ENCODE assay signal across 26 cellular contexts in genomic region chr7:20275637-20276036, GRCh38. TPM values are rescaled to one million over a fixed set of nuclear protein-coding genes. Genes with fewer than 3 reads are reported as not detected.
DNase-seq lines count a peak whose midpoint lies in the region; ATAC-seq and TF ChIP-seq lines count a peak whose summit lies in the region.
"Had no signal": no experiment of that assay in that cellular context is flagged by ENCODE, and none has a peak within 500 bp of the region (broad histone marks: within the 10 kb centered on the region; RNA-seq: fewer than 3 reads in every experiment).

No MANE protein-coding gene starts in this region.

- no peak for TF ChIP-seq POLR2A in sigmoid colon (IDR thresholded peaks at IDR 0.05)

- H3K27me3 ChIP-seq in sigmoid colon: no peaks in the 10 kb centered on the region
- H3K27me3 ChIP-seq: BLaER1, SJSA1 had no signal

- no peak overlapping the region for H3K27ac ChIP-seq in sigmoid colon
- H3K27ac ChIP-seq: BLaER1, HL-60, SJSA1 had no signal

- H3K36me3 ChIP-seq in sigmoid colon: no peaks in the 10 kb centered on the region
- H3K36me3 ChIP-seq: BLaER1, SJSA1 had no signal

- WGBS in sigmoid colon, 2 donors: 89 to 94% methylated on average over 1 of the region's 1 CpG

- no peaks in the 10 kb centered on the region for H3K4me1 ChIP-seq in sigmoid colon
- H3K4me1 ChIP-seq: BLaER1, Caco-2 had no signal

- DNase-seq in AG09309 (ENCODE audit: low read depth): peak; percentile 7
- peak; percentile 45 for DNase-seq in EL
- DNase-seq in LHCN-M2 (ENCODE audit: low read depth): peak; percentile 18
- DNase-seq in fibroblast of mammary gland (ENCODE audit: low read depth): peak; percentile 6
- no peak for DNase-seq in stimulated activated CD4-positive, alpha-beta T cell treated with anti-CD3 and anti-CD28 coated beads, Interleukin-12 subunit alpha, Interleukin-12 subunit beta, amount 100 ng/mL, for 4 hours
- DNase-seq in sigmoid colon: no peak
- DNase-seq: Caco-2; CD4-positive, alpha-beta T cell; DND-41; H7; HFFc6; KG1; MV-4-11; NCI-H1105 treated with DMSO at 0.1 percent for 48 hours; NCI-H1694 treated with DMSO at 0.1 percent for 48 hours; NCI-H2081 treated with DMSO at 0.1 percent for 48 hours; NCI-H446; NCI-H526; OCI-M1 had no signal

- no peak for ATAC-seq in GM18498 (IDR thresholded peaks at IDR 0.05; ENCODE audit: unreplicated experiment)
- ATAC-seq in HG03378 (IDR thresholded peaks at IDR 0.05; ENCODE audit: unreplicated experiment): no peak
- ATAC-seq: HepG2, Right ventricle myocardium inferior had no signal

- TF ChIP-seq CTCF in AG09309 (IDR thresholded peaks at IDR 0.05; ENCODE audit: control insufficient read depth, insufficient read depth, low read depth, low read length, missing control alignments) (no peak), fibroblast of mammary gland (conservative IDR thresholded peaks at IDR 0.05; ENCODE audit: control insufficient read depth, insufficient read depth, low read depth, low read length) (no peak), sigmoid colon (IDR thresholded peaks at IDR 0.05) (no peak)

- no peak for TF ChIP-seq EP300 in sigmoid colon (IDR thresholded peaks at IDR 0.05)

- intact Hi-C loops in sigmoid colon (cut with DNase I): no loop called here

- no peak overlapping the region for H3K4me3 ChIP-seq in AG09309 (ENCODE audit: control insufficient read depth, low read depth, low read length)
- H3K4me3 ChIP-seq in fibroblast of mammary gland (ENCODE audit: control insufficient read depth, low read depth, low read length): no peak overlapping the region
- no peak overlapping the region for H3K4me3 ChIP-seq in sigmoid colon
- H3K4me3 ChIP-seq: BLaER1, SJSA1 had no signal

- no peaks in the 10 kb centered on the region for H3K9me3 ChIP-seq in sigmoid colon
- H3K9me3 ChIP-seq: BLaER1, Caco-2, SJSA1 had no signal

RNA-seq across cellular contexts. Expression of gene ITGB8, which starts 55.1 kb away (rescaled TPM):
- total RNA-seq in LHCN-M2 (2014; rRNA removed): 4.6 and 7.2 TPM in 2 replicates
- 0.75 TPM for polyA plus RNA-seq in LHCN-M2 (2012)
- 10 to 100 TPM in 3 of 4 donors, 1 to 10 TPM in 1; 9.0 to 22.4 (median 20.2) TPM for total RNA-seq in sigmoid colon
- polyA plus RNA-seq in sigmoid colon: 1 to 10 TPM in 1 of 3 donors, under 1 TPM in 2; 0.23 to 1.9 (median 0.60) TPM
- total RNA-seq: CD4-positive, alpha-beta T cell; HepG2; HFFc6 had no signal

RNA-seq across cellular contexts. Expression of gene MACC1, which starts 58.5 kb away (rescaled TPM):
- total RNA-seq in LHCN-M2 (2014; rRNA removed) (0.06 and 0.11 TPM in 2 replicates), sigmoid colon (under 1 TPM in 2 of 4 donors, not detected in 2; under 0.01 to 0.28 TPM)
- polyA plus RNA-seq in LHCN-M2 (2012): 0.01 TPM
- polyA plus RNA-seq in sigmoid colon: 1 to 10 TPM in 2 of 3 donors, under 1 TPM in 1; 0.60 to 2.1 (median 1.4) TPM
- total RNA-seq: HFFc6, SJSA1 had no signal
- polyA plus RNA-seq: HepG2 had no signal

Comparison
In these comparisons a context has a peak if more than half of its experiments do, and no peak if none do; other contexts are left out.
1. DNase-seq: peak in AG09309 (single experiment), EL (single experiment), LHCN-M2 (single experiment) and fibroblast of mammary gland (single experiment); none in stimulated activated CD4-positive, alpha-beta T cell treated with anti-CD3 and anti-CD28 coated beads, Interleukin-12 subunit alpha, Interleukin-12 subunit beta, amount 100 ng/mL, for 4 hours (single experiment) and sigmoid colon (single experiment).